Comparison of ENCODE assay signal across 8 cellular contexts in the genomic region with DNA sequence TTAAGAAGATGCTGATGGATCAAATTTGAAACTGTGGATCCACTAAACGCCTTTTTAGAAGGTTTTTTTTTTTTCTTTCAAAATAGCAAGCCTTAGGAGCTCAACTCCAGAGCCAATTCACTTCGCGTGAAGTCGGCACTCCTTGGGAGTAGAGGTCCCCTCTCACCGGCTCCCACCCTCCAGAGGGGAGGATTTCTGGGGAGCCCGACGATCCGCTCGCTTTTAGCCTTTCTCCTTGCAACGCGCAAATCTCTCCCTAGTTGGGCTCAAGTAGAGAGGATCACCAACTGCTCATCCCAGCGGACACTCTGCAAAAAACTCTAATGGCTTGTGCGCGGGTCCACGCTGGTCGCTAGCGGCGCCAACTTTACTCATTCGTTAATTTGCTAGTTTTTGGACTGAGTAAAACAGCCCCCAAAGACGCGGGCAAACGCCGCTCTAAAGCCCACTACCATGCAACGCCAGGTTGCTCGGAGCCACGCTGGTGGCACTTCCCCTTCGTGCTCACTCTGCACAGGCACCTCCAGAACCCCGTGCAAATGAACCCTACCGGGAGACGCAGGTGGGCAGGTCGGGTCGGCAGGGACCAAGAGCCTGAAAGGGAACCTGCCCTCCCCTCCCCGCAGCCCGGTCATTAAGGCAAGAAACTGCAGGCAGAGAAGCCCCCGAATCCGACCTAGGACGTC. TPM values are rescaled to one million over a fixed set of nuclear protein-coding genes. Genes with fewer than 3 reads are reported as not detected.
DNase-seq lines count a peak whose midpoint lies in the region; TF ChIP-seq lines count a peak whose summit lies in the region.

No MANE protein-coding gene starts in this region.

- no peak overlapping the region for H3K27ac Mint-ChIP-seq in glutamatergic neuron (ENCODE audit: unreplicated experiment)

- H3K9me3 Mint-ChIP-seq in glutamatergic neuron (ENCODE audit: unreplicated experiment): peaks cover 4% of the 10 kb centered on the region

- H3K27me3 Mint-ChIP-seq in glutamatergic neuron (ENCODE audit: unreplicated experiment): peaks cover 9% of the 10 kb centered on the region

- H3K4me3 Mint-ChIP-seq in glutamatergic neuron (ENCODE audit: unreplicated experiment): peak overlapping the region; percentile 79

- TF ChIP-seq CTCF in GM10266 (IDR thresholded peaks at IDR 0.05; ENCODE audit: control insufficient read depth, insufficient read depth, low read depth, missing control alignments) (no peak), glutamatergic neuron (IDR thresholded peaks at IDR 0.05; ENCODE audit: partially characterized antibody, unreplicated experiment) (no peak), retinal pigment epithelial cell (conservative IDR thresholded peaks at IDR 0.05; ENCODE audit: low read depth, low read length) (no peak)

- DNase-seq in GM10266 (ENCODE audit: extremely low spot score): peak; percentile 29
- DNase-seq in SK-N-DZ (ENCODE audit: low spot score): peak; percentile 8
- no peak for DNase-seq in glutamatergic neuron
- DNase-seq in retinal pigment epithelial cell (ENCODE audit: low read depth): no peak
- DNase-seq in islet precursor cell: no peak
- DNase-seq in NOMO-1 (lab: John Stamatoyannopoulos, UW; ENCODE audit: unreplicated experiment in 2 of 2): no peak
- no peak for DNase-seq in T1000 (lab: John Stamatoyannopoulos, UW)
- DNase-seq in OCI-M2 (lab: John Stamatoyannopoulos, UW; ENCODE audit: unreplicated experiment): no peak

- peak overlapping the region; percentile 10 for H3K4me3 ChIP-seq in retinal pigment epithelial cell (ENCODE audit: low read length)

- peaks cover 6% of the 10 kb centered on the region for H3K4me1 Mint-ChIP-seq in glutamatergic neuron (ENCODE audit: low read depth, unreplicated experiment)

- no peaks in the 10 kb centered on the region for H3K36me3 Mint-ChIP-seq in glutamatergic neuron (ENCODE audit: unreplicated experiment)

RNA-seq across cellular contexts. Expression of a gene that starts 1.1 kb away (rescaled TPM):
- polyA plus RNA-seq in SK-N-DZ (2014; cell fraction: cytosol; rRNA removed): 1.8 and 3.9 TPM in 2 replicates
- 1.8 and 2.1 TPM in 2 replicates for polyA plus RNA-seq in SK-N-DZ (2014; cell fraction: nucleus; rRNA removed)
- total RNA-seq in glutamatergic neuron (ENCODE audit: unreplicated experiment): 0.96 TPM

Comparison
In these comparisons a context has a peak if more than half of its experiments do, and no peak if none do; other contexts are left out.
1. DNase-seq: peak in GM10266 (single experiment) and SK-N-DZ (single experiment); none in glutamatergic neuron (single experiment), retinal pigment epithelial cell (single experiment), islet precursor cell (single experiment), NOMO-1 (0 of 2), T1000 (single experiment) and OCI-M2 (single experiment).